ENCODE assay signal across 8 cellular contexts in the genomic region with DNA sequence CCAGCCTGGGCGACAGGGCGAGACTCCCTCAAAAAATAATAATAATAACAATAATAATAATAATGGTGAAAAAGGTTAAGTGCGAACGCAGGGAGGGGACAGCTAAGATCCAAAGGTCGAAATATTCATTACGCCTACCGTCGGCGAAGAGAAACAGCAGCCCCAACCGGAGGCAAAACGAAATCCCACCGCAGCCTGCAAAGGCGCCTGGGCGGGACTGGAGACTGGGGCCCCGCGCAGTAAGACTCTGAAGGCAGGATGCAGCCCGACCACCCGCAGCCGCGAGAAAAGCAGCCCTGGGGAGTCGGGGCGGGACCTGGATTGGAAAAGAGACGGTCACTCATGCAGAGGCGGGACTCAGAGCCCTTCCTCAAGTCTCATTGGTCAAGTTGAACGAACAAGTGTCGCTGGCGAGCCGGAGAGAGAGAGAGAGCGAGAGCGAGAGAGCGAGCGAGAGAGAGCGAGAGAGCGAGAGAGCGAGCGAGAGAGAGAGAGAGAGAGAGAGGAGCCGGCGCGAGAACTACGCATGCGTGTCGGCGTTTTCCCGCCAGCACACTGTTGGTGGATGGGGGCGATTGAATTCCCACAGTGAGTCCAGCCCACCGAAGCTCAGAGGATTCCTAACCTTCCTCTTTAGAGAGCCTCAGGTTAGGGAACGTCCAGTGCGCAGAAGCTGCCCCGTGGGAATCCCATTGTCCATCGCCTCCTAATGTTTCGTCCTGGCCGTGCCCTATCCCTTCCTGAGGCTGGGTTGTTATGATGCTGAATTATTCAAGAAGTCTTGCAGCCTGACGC. TPM values are rescaled to one million over a fixed set of nuclear protein-coding genes. Genes with fewer than 3 reads are reported as not detected.
A peak's percentile ranks its signal among the peaks of the same experiment; 100 is the strongest.
DNase-seq lines count a peak whose midpoint lies in the region; ATAC-seq and TF ChIP-seq lines count a peak whose summit lies in the region.

No MANE protein-coding gene starts in this region.

- peaks cover 21% of the 10 kb centered on the region for H3K4me1 ChIP-seq in mammary epithelial cell (ENCODE audit: insufficient read depth, low read length)
- H3K4me1 ChIP-seq in smooth muscle cell (ENCODE audit: low read depth): no peaks in the 10 kb centered on the region

- H3K4me3 ChIP-seq in mammary epithelial cell (replicated peaks in 1 of 3; ENCODE audit: insufficient read depth in 1 of 3, low read depth in 2 of 3, low read length in 3 of 3): peak overlapping the region; percentile 64 to 70 (median 68)
- H3K4me3 ChIP-seq in smooth muscle cell: peak overlapping the region; percentile 59

- peak; percentile 93 for DNase-seq in AG08396 (ENCODE audit: low spot score)
- peak; percentile 98 for DNase-seq in NCI-H2196 (lab: John Stamatoyannopoulos, UW; ENCODE audit: unreplicated experiment)
- DNase-seq in mammary epithelial cell: peak; percentile 99
- DNase-seq in iPS-NIHi7 (ENCODE audit: extremely low spot score): peak; percentile 94
- DNase-seq in smooth muscle cell (lab: John Stamatoyannopoulos, UW; ENCODE audit: unreplicated experiment): peak; percentile 88

- H3K9ac ChIP-seq in mammary epithelial cell (ENCODE audit: insufficient read depth, low read length) (peak overlapping the region; percentile 61), smooth muscle cell (ENCODE audit: low read depth) (peak overlapping the region; percentile 20)

- dilution Hi-C loops in mammary epithelial cell (cut with HindIII; ENCODE audit: low sequenced_read_pairs): loop anchor here (5.0 kb wide), 1 partner anchor 233 kb away; no protein-coding TSS in a partner anchor

- H3K27ac ChIP-seq in VCaP: peak overlapping the region; percentile 72
- H3K27ac ChIP-seq in mammary epithelial cell (ENCODE audit: insufficient read depth, low read depth, low read length): peak overlapping the region; percentile 54
- peak overlapping the region; percentile 79 for H3K27ac ChIP-seq in smooth muscle cell (ENCODE audit: low read depth)

- H4K20me1 ChIP-seq in mammary epithelial cell (ENCODE audit: insufficient read depth, low read length) (no peaks in the 10 kb centered on the region), smooth muscle cell (ENCODE audit: low read depth) (no peaks in the 10 kb centered on the region)

- TF ChIP-seq CTCF in VCaP (conservative IDR thresholded peaks at IDR 0.05): no peak; the same call in 1 of the 2 replicates
- peak in 1 of 2 donors; percentile 24 for TF ChIP-seq CTCF in mammary epithelial cell (conservative IDR thresholded peaks at IDR 0.05 in 1 of 2, IDR thresholded peaks at IDR 0.05 in 1 of 2; ENCODE audit: extremely low read depth in 1 of 2, insufficient read depth in 1 of 2, low read depth in 1 of 2, low read length in 2 of 2)
- TF ChIP-seq CTCF in smooth muscle cell (IDR thresholded peaks at IDR 0.05; ENCODE audit: borderline replicate concordance, insufficient read depth, poor library complexity, severe bottlenecking): peak; percentile 38

- intact Hi-C loops in mammary epithelial cell (cut with micrococcal nuclease): loop anchor here (1.0 kb wide), 1 partner anchor 36 kb away; a partner anchor contains a TSS

- H3K9me3 ChIP-seq in mammary epithelial cell (replicated peaks; ENCODE audit: insufficient read depth, low read length) (no peaks in the 10 kb centered on the region), smooth muscle cell (replicated peaks; ENCODE audit: low read depth) (no peaks in the 10 kb centered on the region)

- peaks cover 8% of the 10 kb centered on the region for H3K79me2 ChIP-seq in mammary epithelial cell (ENCODE audit: insufficient read depth, low read length)
- H3K79me2 ChIP-seq in smooth muscle cell (ENCODE audit: low read depth): no peaks in the 10 kb centered on the region

- ATAC-seq in GM18873 (IDR thresholded peaks at IDR 0.05; ENCODE audit: low FRiP score, unreplicated experiment) (peak; percentile 80), HG03135 (IDR thresholded peaks at IDR 0.05; ENCODE audit: unreplicated experiment) (peak; percentile 87)

- H3K36me3 ChIP-seq in mammary epithelial cell (ENCODE audit: insufficient read depth, low read length): no peaks in the 10 kb centered on the region
- H3K36me3 ChIP-seq in smooth muscle cell (ENCODE audit: low read depth): no peaks in the 10 kb centered on the region

- no TSS peak for BruUV-seq in mammary epithelial cell (replicated peaks; lab: Mats Ljungman, UMichigan)

- CTCF ChIA-PET in mammary epithelial cell (lab: Charles Lee; ENCODE audit: low non-redundant PET): interaction anchor here (0.6 kb wide), 1 partner anchor 138 kb away, joined by 3 read pairs; no protein-coding TSS in a partner anchor

- peaks cover 12% of the 10 kb centered on the region for H3F3A ChIP-seq in smooth muscle cell (ENCODE audit: low read depth)

- H2AFZ ChIP-seq in mammary epithelial cell (ENCODE audit: low read depth, low read length): peak overlapping the region; percentile 98
- peak overlapping the region; percentile 82 for H2AFZ ChIP-seq in smooth muscle cell (ENCODE audit: low read depth)

- 4% methylated on average over 35 of the region's 53 CpGs for WGBS in mammary epithelial cell (ENCODE audit: low coverage, missing lambda C conversion rate)
- WGBS in smooth muscle cell (ENCODE audit: low lambda C conversion rate): under 1% methylated on average over 52 of the region's 53 CpGs

- in situ Hi-C loops in mammary epithelial cell (cut with MboI; ENCODE audit: low sequenced_read_pairs in 2 of 2): no loop called here

- peak overlapping the region; percentile 84 for H3K4me2 ChIP-seq in mammary epithelial cell (ENCODE audit: insufficient read depth, low read depth, low read length)
- peak overlapping the region; percentile 87 for H3K4me2 ChIP-seq in smooth muscle cell

- H3K27me3 ChIP-seq in mammary epithelial cell (ENCODE audit: insufficient read depth, low read length) (no peaks in the 10 kb centered on the region), smooth muscle cell (ENCODE audit: low read depth) (no peaks in the 10 kb centered on the region)

RNA-seq across cellular contexts. Expression of a gene that starts 10.7 kb away (rescaled TPM):
- 10 to 100 TPM; 10.0 to 66.1 TPM for total RNA-seq in mammary epithelial cell
- 18.4 TPM for polyA plus RNA-seq in mammary epithelial cell
- 73.9 TPM for polyA minus RNA-seq in mammary epithelial cell
- total RNA-seq in smooth muscle cell: 7.0 and 14.7 TPM in 2 replicates
- polyA plus RNA-seq in smooth muscle cell: 26.5 and 30.9 TPM in 2 replicates

RNA-seq across cellular contexts. Expression of a gene that starts 17.6 kb away (rescaled TPM):
- total RNA-seq in mammary epithelial cell (10 to 100 TPM; 36.7 to 57.7 TPM), smooth muscle cell (51.4 and 52.1 TPM in 2 replicates)
- polyA plus RNA-seq in mammary epithelial cell (90.5 TPM), smooth muscle cell (118 and 151 TPM in 2 replicates)
- 75.5 TPM for polyA minus RNA-seq in mammary epithelial cell

RNA-seq across cellular contexts. Expression of a gene that starts 28.7 kb away (rescaled TPM):
- total RNA-seq in mammary epithelial cell: 10 to 100 TPM; 21.5 to 41.5 TPM
- polyA plus RNA-seq in mammary epithelial cell: 36.1 TPM
- polyA minus RNA-seq in mammary epithelial cell: 93.7 TPM
- 23.6 and 25.5 TPM in 2 replicates for total RNA-seq in smooth muscle cell
- 23.5 and 32.2 TPM in 2 replicates for polyA plus RNA-seq in smooth muscle cell

RNA-seq across cellular contexts. Expression of a gene that starts 32.7 kb away (rescaled TPM):
- 1 to 10 TPM; 1.3 to 4.8 TPM for total RNA-seq in mammary epithelial cell
- 3.0 TPM for polyA plus RNA-seq in mammary epithelial cell
- polyA minus RNA-seq in mammary epithelial cell: 10.3 TPM
- total RNA-seq in smooth muscle cell: 0.49 and 0.72 TPM in 2 replicates
- polyA plus RNA-seq in smooth muscle cell: 1.2 and 1.6 TPM in 2 replicates

RNA-seq across cellular contexts. Expression of a gene that starts 36.1 kb away (rescaled TPM):
- total RNA-seq in mammary epithelial cell (10 to 100 TPM; 34.2 to 49.3 TPM), smooth muscle cell (45.2 and 55.4 TPM in 2 replicates)
- polyA plus RNA-seq in mammary epithelial cell (82.0 TPM), smooth muscle cell (98.4 and 109 TPM in 2 replicates)
- 31.0 TPM for polyA minus RNA-seq in mammary epithelial cell

Comparison
In these comparisons a context has a peak if more than half of its experiments do, and no peak if none do; other contexts are left out.
1. Peak in every context shown above with its lines: DNase-seq, ATAC-seq, H3K4me3 ChIP-seq and H3K27ac ChIP-seq.